Comparison of ENCODE assay signal across 1 cellular context in genomic region chr17:57603541-57603940, GRCh38.
TF ChIP-seq lines count a peak whose summit lies in the region.

No MANE protein-coding gene starts in this region.

TF ChIP-seq in WTC11, 78 proteins besides CTCF, POLR2A, EP300 and RAD21 (continued from another document):
- no peak for TF ChIP-seq PREB (CRISPR knock-in tag; IDR thresholded peaks at IDR 0.05; ENCODE audit: borderline replicate concordance)
- no peak for TF ChIP-seq ATF3 (CRISPR knock-in tag; conservative IDR thresholded peaks at IDR 0.05)
- TF ChIP-seq KAT7 (CRISPR knock-in tag; IDR thresholded peaks at IDR 0.05; ENCODE audit: borderline replicate concordance), result no peak
